14 cellular contexts compared by ENCODE assay signal in the genomic region with DNA sequence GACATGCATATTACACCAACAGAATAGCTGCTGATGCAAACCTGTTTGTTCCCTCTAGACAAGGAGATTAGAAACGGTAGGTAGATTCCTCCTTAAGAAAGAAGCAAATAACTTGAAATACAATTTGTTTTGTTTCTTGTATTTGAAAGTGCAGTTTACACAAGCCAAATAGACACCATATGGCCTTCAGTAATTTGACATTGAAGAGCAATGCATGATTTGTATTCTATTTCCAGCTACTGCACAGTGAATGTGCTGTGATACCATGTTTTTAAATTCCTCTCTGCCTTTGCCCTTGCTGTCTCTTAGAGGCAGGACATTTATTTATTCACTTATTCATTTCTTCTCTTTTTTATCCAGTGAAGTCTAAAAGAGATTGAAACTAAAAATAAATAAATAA. TPM values are rescaled to one million over a fixed set of nuclear protein-coding genes. Genes with fewer than 3 reads are reported as not detected.
A peak's percentile ranks its signal among the peaks of the same experiment; 100 is the strongest.
DNase-seq lines count a peak whose midpoint lies in the region; TF ChIP-seq lines count a peak whose summit lies in the region.
"Had no signal": no experiment of that assay in that cellular context is flagged by ENCODE, and none has a peak within 500 bp of the region (broad histone marks: within the 10 kb centered on the region; RNA-seq: fewer than 3 reads in every experiment).

No MANE protein-coding gene starts in this region.

- H3K4me3 ChIP-seq in right atrium auricular region: no peak overlapping the region
- H3K4me3 ChIP-seq: GM23338 had no signal

- DNase-seq in DMS 273 (lab: John Stamatoyannopoulos, UW; ENCODE audit: unreplicated experiment) (peak; percentile 77), NCI-H1694 treated with DMSO at 0.1 percent for 48 hours (lab: John Stamatoyannopoulos, UW) (peak; percentile 69), NCI-H69 (lab: John Stamatoyannopoulos, UW) (peak; percentile 43), fibroblast of peridontal ligament (ENCODE audit: extremely low read depth) (peak; percentile 44), right atrium auricular region (ENCODE audit: low spot score) (no peak), NCI-H2081 treated with DMSO at 0.1 percent for 48 hours (lab: John Stamatoyannopoulos, UW) (no peak), H4 (ENCODE audit: low spot score) (no peak)
- no peak for DNase-seq in activated CD4-positive, alpha-beta T cell treated with anti-CD3 and anti-CD28 coated beads, Interleukin-2, amount 50 U/mL, for 1 hour
- DNase-seq: CD4-positive, alpha-beta T cell; DND-41; GF-D8; H9; IMR-90 had no signal

- no peak for TF ChIP-seq CTCF in right atrium auricular region (IDR thresholded peaks at IDR 0.05)

- no peaks in the 10 kb centered on the region for H3K27me3 ChIP-seq in right atrium auricular region

- H3K27ac ChIP-seq in right atrium auricular region: no peak overlapping the region

- no peaks in the 10 kb centered on the region for H3K36me3 ChIP-seq in right atrium auricular region

- H3K4me1 ChIP-seq in right atrium auricular region: no peaks in the 10 kb centered on the region

- no peaks in the 10 kb centered on the region for H3K9me3 ChIP-seq in right atrium auricular region

RNA-seq across cellular contexts. Expression of gene ANKEF1, which starts 31.9 kb away (rescaled TPM):
- total RNA-seq in right atrium auricular region: 1 to 10 TPM; 1.1 to 2.6 TPM
- 4.1 and 4.4 TPM in 2 replicates for total RNA-seq in H4 (2014; rRNA removed; shearing (Covaris generic))

Comparison
In these comparisons a context has a peak if more than half of its experiments do, and no peak if none do; other contexts are left out.
1. DNase-seq: peak in DMS 273 (single experiment), NCI-H1694 treated with DMSO at 0.1 percent for 48 hours (single experiment), NCI-H69 (single experiment) and fibroblast of peridontal ligament (single experiment); none in activated CD4-positive, alpha-beta T cell treated with anti-CD3 and anti-CD28 coated beads, Interleukin-2, amount 50 U/mL, for 1 hour (single experiment), right atrium auricular region (single experiment), NCI-H2081 treated with DMSO at 0.1 percent for 48 hours (single experiment) and H4 (single experiment).